ENCODE assay signal across 32 cellular contexts in the genomic region with DNA sequence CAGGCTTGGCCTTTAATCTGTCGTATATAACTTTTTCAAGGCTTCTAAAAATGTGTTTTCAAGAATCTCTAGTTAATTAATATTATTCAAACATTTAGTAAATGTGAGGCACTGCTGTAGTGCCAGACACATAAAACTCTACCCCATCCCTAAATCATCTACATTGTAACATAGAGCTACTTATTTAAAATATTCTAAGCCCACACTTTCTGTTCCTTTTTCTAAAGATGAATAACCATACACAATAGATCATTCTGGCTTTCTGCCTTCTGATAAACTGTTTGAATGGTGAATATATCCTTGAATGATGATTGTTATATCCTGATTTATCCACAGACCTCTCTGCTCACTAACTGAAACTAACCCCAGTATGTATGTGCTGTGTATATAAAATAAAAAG.
"Had no signal": no experiment of that assay in that cellular context is flagged by ENCODE, and none has a peak within 500 bp of the region (broad histone marks: within the 10 kb centered on the region; RNA-seq: fewer than 3 reads in every experiment).

No MANE protein-coding gene starts in this region.

- FAIRE-seq: small intestine had no signal

- DNase-seq: activated CD4-positive, alpha-beta memory T cell treated with anti-CD3 and anti-CD28 coated beads, Interleukin-2, amount 10 ng/mL, durations not matched to agents 7 days and 5 days; activated CD4-positive, alpha-beta T cell treated with anti-CD3 and anti-CD28 coated beads, Interleukin-2, amount 10 ng/mL, durations not matched to agents 7 days and 5 days; activated CD4-positive, CD25-positive, alpha-beta regulatory T cell treated with anti-CD3 and anti-CD28 coated beads, Interleukin-2, amount 50 U/mL, for 72 hours; activated CD8-positive, alpha-beta memory T cell treated with anti-CD3 and anti-CD28 coated beads, Interleukin-2, amount 50 U/mL, for 48 hours; activated naive CD8-positive, alpha-beta T cell treated with anti-CD3 and anti-CD28 coated beads, Interleukin-2, amount 50 U/mL, for 24 hours; activated T-cell treated with anti-CD3 and anti-CD28 coated beads, Interleukin-2, amount 50 U/mL, for 48 hours; amygdala; caudate nucleus; endodermal cell; foreskin keratinocyte; heart left ventricle; left lung; lower lobe of right lung; mesendoderm; ovary; psoas muscle; sigmoid colon; small intestine; stimulated activated CD4-positive, alpha-beta T cell treated with anti-CD3 and anti-CD28 coated beads, Interleukin-4, amount 100 ng/mL, for 24 hours; stimulated activated naive CD8-positive, alpha-beta T cell treated with anti-CD3 and anti-CD28 coated beads, Interleukin-15, amount 100 ng/mL, for 72 hours; substantia nigra; T-helper 17 cell; T1000; thyroid gland; upper lobe of left lung; WERI-Rb-1 had no signal

- H3K36me3 ChIP-seq: heart left ventricle, left lung, lower lobe of right lung, ovary, sigmoid colon, thyroid gland, upper lobe of left lung, vagina, WERI-Rb-1 had no signal

- H3K4me3 ChIP-seq: heart left ventricle, left lung, lower lobe of right lung, ovary, psoas muscle, sigmoid colon, thyroid gland, upper lobe of left lung, vagina had no signal

- H3K9me3 Mint-ChIP-seq: activated CD4-positive, alpha-beta memory T cell treated with anti-CD3 and anti-CD28 coated beads, Interleukin-2, amount 10 ng/mL, durations not matched to agents 7 days and 5 days; activated naive CD4-positive, alpha-beta T cell treated with anti-CD3 and anti-CD28 coated beads, Interleukin-2, amount 50 U/mL, for 24 hours; activated naive CD8-positive, alpha-beta T cell treated with anti-CD3 and anti-CD28 coated beads, Interleukin-2, amount 50 U/mL, for 24 hours; activated T-helper 2 cell treated with anti-CD3 and anti-CD28 coated beads, Interferon-gamma antibody, Interleukin-2, Interleukin-4, amounts not matched to agents 10 μg/mL and 5 μg/mL and 100 μg/mL, durations not matched to agents 14 hours and 24 hours and 36 hours; natural killer cell treated with Interleukin-12 subunit alpha and Interleukin-12 subunit beta and Interleukin-15 and Interleukin-18, amount 100 ng/mL, for 72 hours; stimulated activated effector memory CD8-positive, alpha-beta T cell treated with anti-CD3 and anti-CD28 coated beads, Interleukin-12 subunit alpha, Interleukin-12 subunit beta, amount 100 ng/mL, for 72 hours had no signal

- ATAC-seq: activated naive CD8-positive, alpha-beta T cell treated with anti-CD3 and anti-CD28 coated beads, Interleukin-2, amount 50 U/mL, for 24 hours; esophagus mucosa; foreskin keratinocyte; heart left ventricle; left lung; lower lobe of right lung; natural killer cell treated with Interleukin-12 subunit alpha and Interleukin-12 subunit beta and Interleukin-15 and Interleukin-18, amount 100 ng/mL, for 72 hours; psoas muscle; stimulated activated effector memory CD8-positive, alpha-beta T cell treated with anti-CD3 and anti-CD28 coated beads, Interleukin-12 subunit alpha, Interleukin-12 subunit beta, amount 100 ng/mL, for 72 hours; stimulated activated naive CD8-positive, alpha-beta T cell treated with anti-CD3 and anti-CD28 coated beads, Interleukin-15, amount 100 ng/mL, for 72 hours; T-helper 17 cell had no signal

- H3K9me3 ChIP-seq: left lung, lower lobe of right lung, ovary, psoas muscle, sigmoid colon, thyroid gland, upper lobe of left lung, vagina had no signal

- H3K27me3 ChIP-seq: foreskin keratinocyte, heart left ventricle, left lung, ovary, sigmoid colon, thyroid gland, upper lobe of left lung, vagina had no signal

- H3K4me1 Mint-ChIP-seq: endodermal cell had no signal

- H3K27me3 Mint-ChIP-seq: activated CD4-positive, alpha-beta memory T cell treated with anti-CD3 and anti-CD28 coated beads, Interleukin-2, amount 10 ng/mL, durations not matched to agents 7 days and 5 days; activated CD4-positive, alpha-beta T cell treated with anti-CD3 and anti-CD28 coated beads, Interleukin-2, amount 10 ng/mL, durations not matched to agents 7 days and 5 days; activated naive CD4-positive, alpha-beta T cell treated with anti-CD3 and anti-CD28 coated beads, Interleukin-2, amount 50 U/mL, for 24 hours; activated naive CD8-positive, alpha-beta T cell treated with anti-CD3 and anti-CD28 coated beads, Interleukin-2, amount 50 U/mL, for 24 hours; natural killer cell treated with Interleukin-12 subunit alpha and Interleukin-12 subunit beta and Interleukin-15 and Interleukin-18, amount 100 ng/mL, for 72 hours; stimulated activated naive CD8-positive, alpha-beta T cell treated with anti-CD3 and anti-CD28 coated beads, Interleukin-15, amount 100 ng/mL, for 72 hours; T-helper 17 cell had no signal

- H3K27ac Mint-ChIP-seq: activated CD4-positive, alpha-beta memory T cell treated with anti-CD3 and anti-CD28 coated beads, Interleukin-2, amount 10 ng/mL, durations not matched to agents 7 days and 5 days; activated CD4-positive, alpha-beta T cell treated with anti-CD3 and anti-CD28 coated beads, Interleukin-2, amount 10 ng/mL, durations not matched to agents 7 days and 5 days; activated naive CD4-positive, alpha-beta T cell treated with anti-CD3 and anti-CD28 coated beads, Interleukin-2, amount 50 U/mL, for 24 hours; activated naive CD8-positive, alpha-beta T cell treated with anti-CD3 and anti-CD28 coated beads, Interleukin-2, amount 50 U/mL, for 24 hours; activated T-helper 2 cell treated with anti-CD3 and anti-CD28 coated beads, Interferon-gamma antibody, Interleukin-2, Interleukin-4, amounts not matched to agents 10 μg/mL and 5 μg/mL and 100 μg/mL, durations not matched to agents 14 hours and 24 hours and 36 hours; endodermal cell; natural killer cell treated with Interleukin-12 subunit alpha and Interleukin-12 subunit beta and Interleukin-15 and Interleukin-18, amount 100 ng/mL, for 72 hours; stimulated activated effector memory CD8-positive, alpha-beta T cell treated with anti-CD3 and anti-CD28 coated beads, Interleukin-12 subunit alpha, Interleukin-12 subunit beta, amount 100 ng/mL, for 72 hours; stimulated activated naive CD8-positive, alpha-beta T cell treated with anti-CD3 and anti-CD28 coated beads, Interleukin-15, amount 100 ng/mL, for 72 hours; T-helper 17 cell had no signal

- H3K4me3 Mint-ChIP-seq: activated CD4-positive, alpha-beta memory T cell treated with anti-CD3 and anti-CD28 coated beads, Interleukin-2, amount 10 ng/mL, durations not matched to agents 7 days and 5 days; activated CD4-positive, alpha-beta T cell treated with anti-CD3 and anti-CD28 coated beads, Interleukin-2, amount 10 ng/mL, durations not matched to agents 7 days and 5 days; activated naive CD4-positive, alpha-beta T cell treated with anti-CD3 and anti-CD28 coated beads, Interleukin-2, amount 50 U/mL, for 24 hours; activated naive CD8-positive, alpha-beta T cell treated with anti-CD3 and anti-CD28 coated beads, Interleukin-2, amount 50 U/mL, for 24 hours; endodermal cell; natural killer cell treated with Interleukin-12 subunit alpha and Interleukin-12 subunit beta and Interleukin-15 and Interleukin-18, amount 100 ng/mL, for 72 hours; stimulated activated effector memory CD8-positive, alpha-beta T cell treated with anti-CD3 and anti-CD28 coated beads, Interleukin-12 subunit alpha, Interleukin-12 subunit beta, amount 100 ng/mL, for 72 hours; stimulated activated naive CD8-positive, alpha-beta T cell treated with anti-CD3 and anti-CD28 coated beads, Interleukin-15, amount 100 ng/mL, for 72 hours; T-helper 17 cell had no signal

- H3K36me3 Mint-ChIP-seq: natural killer cell treated with Interleukin-12 subunit alpha and Interleukin-12 subunit beta and Interleukin-15 and Interleukin-18, amount 100 ng/mL, for 72 hours; stimulated activated effector memory CD8-positive, alpha-beta T cell treated with anti-CD3 and anti-CD28 coated beads, Interleukin-12 subunit alpha, Interleukin-12 subunit beta, amount 100 ng/mL, for 72 hours had no signal
